21 cellular contexts compared by ENCODE assay signal in genomic region chr1:248855580-248855979, GRCh38.
"Had no signal": no experiment of that assay in that cellular context is flagged by ENCODE, and none has a peak within 500 bp of the region (broad histone marks: within the 10 kb centered on the region; RNA-seq: fewer than 3 reads in every experiment).

No MANE protein-coding gene starts in this region.

- H3K27ac ChIP-seq: adrenal gland, hepatocyte, prostate gland, right lobe of liver, vagina had no signal

- DNase-seq: activated CD4-positive, alpha-beta T cell treated with anti-CD3 and anti-CD28 coated beads, Interleukin-2, amount 10 ng/mL, durations not matched to agents 24 days and 14 days; activated CD4-positive, CD25-positive, alpha-beta regulatory T cell; activated CD8-positive, alpha-beta memory T cell treated with anti-CD3 and anti-CD28 coated beads, Interleukin-2, amount 50 U/mL, for 48 hours; activated naive CD4-positive, alpha-beta T cell treated with anti-CD3 and anti-CD28 coated beads, Interleukin-2, amount 10 ng/mL, durations not matched to agents 7 days and 5 days; islet precursor cell; mammary epithelial cell; mucosa of descending colon; naive thymus-derived CD8-positive, alpha-beta T cell; occipital lobe; right lobe of liver; stimulated activated CD4-positive, alpha-beta T cell treated with anti-CD3 and anti-CD28 coated beads, Interleukin-1b, Interleukin-23, amount 100 ng/mL, for 48 hours had no signal

- H3K4me2 ChIP-seq: hepatocyte had no signal

- H3K36me3 ChIP-seq: vagina had no signal

- H3K9me3 Mint-ChIP-seq: activated CD4-positive, alpha-beta T cell treated with anti-CD3 and anti-CD28 coated beads, Interleukin-2, amount 10 ng/mL, durations not matched to agents 24 days and 14 days; activated naive CD4-positive, alpha-beta T cell treated with anti-CD3 and anti-CD28 coated beads, Interleukin-2, amount 10 ng/mL, durations not matched to agents 7 days and 5 days; activated T-helper 2 cell treated with anti-CD3 and anti-CD28 coated beads, Interferon-gamma antibody, Interleukin-2, Interleukin-4, amounts not matched to agents 10 μg/mL and 5 μg/mL and 100 μg/mL, durations not matched to agents 14 hours and 24 hours and 36 hours; naive thymus-derived CD8-positive, alpha-beta T cell; T-helper 1 cell treated with Interleukin-12 subunit alpha and Interleukin-12 subunit beta and Interleukin-4 antibody, amounts not matched to agents 30 μg/mL and 1 μg/mL, for 36 hours had no signal

- H3K27me3 Mint-ChIP-seq: activated CD4-positive, alpha-beta T cell treated with anti-CD3 and anti-CD28 coated beads, Interleukin-2, amount 10 ng/mL, durations not matched to agents 24 days and 14 days; activated naive CD4-positive, alpha-beta T cell treated with anti-CD3 and anti-CD28 coated beads, Interleukin-2, amount 10 ng/mL, durations not matched to agents 7 days and 5 days; naive thymus-derived CD8-positive, alpha-beta T cell had no signal

- FAIRE-seq: endometrium, TTC549 had no signal

- H3K27me3 ChIP-seq: adrenal gland, hepatocyte, right lobe of liver, vagina had no signal

- H3K9me3 ChIP-seq: adrenal gland, mucosa of descending colon, prostate gland, right lobe of liver, vagina had no signal

- H3K4me3 Mint-ChIP-seq: activated naive CD4-positive, alpha-beta T cell treated with anti-CD3 and anti-CD28 coated beads, Interleukin-2, amount 10 ng/mL, durations not matched to agents 7 days and 5 days; T-helper 1 cell treated with Interleukin-12 subunit alpha and Interleukin-12 subunit beta and Interleukin-4 antibody, amounts not matched to agents 30 μg/mL and 1 μg/mL, for 36 hours had no signal

- H2AFZ ChIP-seq: hepatocyte had no signal

- H3K4me3 ChIP-seq: adrenal gland, hepatocyte, mucosa of descending colon, prostate gland, right lobe of liver, vagina had no signal

- ATAC-seq: left lobe of liver; mucosa of descending colon; naive thymus-derived CD8-positive, alpha-beta T cell; right lobe of liver; SK-N-SH treated with all-trans-retinoic acid at 6 μM for 48 hours had no signal
